Comparison of ENCODE assay signal across 7 cellular contexts in the genomic region with DNA sequence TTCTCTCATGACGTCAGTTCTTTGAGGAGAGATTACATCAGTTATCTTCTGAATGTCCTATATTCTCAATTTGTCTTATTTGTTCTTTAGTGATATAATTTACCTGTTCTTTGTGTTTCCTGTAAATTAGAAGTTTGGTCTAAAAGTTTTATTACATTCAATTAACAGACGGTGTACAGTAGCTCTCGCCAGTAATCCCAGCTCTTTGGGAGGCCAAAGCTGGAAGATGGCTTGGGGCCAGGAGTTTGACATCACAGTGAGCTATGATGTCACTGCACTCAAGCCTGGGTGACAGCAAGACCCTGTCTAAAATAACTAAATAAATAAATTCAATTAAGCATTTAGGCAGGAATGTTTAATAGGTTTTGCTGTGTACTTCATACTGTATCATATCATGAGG.
"Had no signal": no experiment of that assay in that cellular context is flagged by ENCODE, and none has a peak within 500 bp of the region (broad histone marks: within the 10 kb centered on the region; RNA-seq: fewer than 3 reads in every experiment).

No MANE protein-coding gene starts in this region.

- H3K9me3 ChIP-seq: HAP-1 had no signal

- H3K9me3 Mint-ChIP-seq: IgD-negative memory B cell had no signal

- H3K27me3 Mint-ChIP-seq: IgD-negative memory B cell had no signal

- H3K27ac Mint-ChIP-seq: IgD-negative memory B cell had no signal

- H3K4me1 Mint-ChIP-seq: IgD-negative memory B cell had no signal

- ATAC-seq: HCT116 had no signal

- DNase-seq: GOT3, H7, KG1 had no signal

- H3K36me3 ChIP-seq: HAP-1 had no signal

- H3K36me3 Mint-ChIP-seq: IgD-negative memory B cell had no signal

- H3K4me3 Mint-ChIP-seq: IgD-negative memory B cell had no signal

- H3K4me3 ChIP-seq: HAP-1 had no signal

- H3K4me1 ChIP-seq: HAP-1 had no signal

- FAIRE-seq: HTR-8/SVneo had no signal
